19 cellular contexts compared by ENCODE assay signal in the genomic region with DNA sequence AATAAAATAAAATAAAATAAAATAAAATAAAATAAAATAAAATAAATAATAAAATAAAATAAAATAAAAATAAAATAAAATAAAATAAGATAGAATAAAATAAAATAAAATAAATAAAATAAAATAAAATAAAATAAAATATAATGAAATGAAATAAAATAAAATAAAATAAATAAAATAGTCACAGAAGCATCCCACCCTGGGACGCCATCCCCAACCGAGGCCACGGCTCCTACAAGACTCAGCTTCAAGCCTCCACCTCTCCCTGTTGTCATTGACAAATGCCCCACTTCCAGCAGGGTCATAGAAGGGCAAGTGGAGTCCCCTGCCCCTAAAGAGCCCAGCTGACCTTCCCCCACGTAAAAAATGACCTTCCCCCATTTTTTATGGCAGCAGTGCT. TPM values are rescaled to one million over a fixed set of nuclear protein-coding genes. Genes with fewer than 3 reads are reported as not detected.
A peak's percentile ranks its signal among the peaks of the same experiment; 100 is the strongest.
DNase-seq lines count a peak whose midpoint lies in the region; ATAC-seq and TF ChIP-seq lines count a peak whose summit lies in the region.
"Had no signal": no experiment of that assay in that cellular context is flagged by ENCODE, and none has a peak within 500 bp of the region (broad histone marks: within the 10 kb centered on the region; RNA-seq: fewer than 3 reads in every experiment).

No MANE protein-coding gene starts in this region.

- intact Hi-C loops in activated CD4-positive, alpha-beta T cell treated with anti-CD3 and anti-CD28 coated beads, Interleukin-2, amount 10 ng/mL, durations not matched to agents 24 days and 14 days (cut with micrococcal nuclease): no loop called here
- intact Hi-C loops in activated B cell treated with CpG ODN at 0.5 μM for 24 hours (cut with micrococcal nuclease): no loop called here

- ATAC-seq in activated CD8-positive, alpha-beta memory T cell treated with anti-CD3 and anti-CD28 coated beads, Interleukin-2, amount 10 ng/mL, durations not matched to agents 7 days and 5 days: no peak
- ATAC-seq in activated B cell treated with CpG ODN at 0.5 μM for 24 hours (ENCODE audit: low read depth): no peak
- ATAC-seq: CD8-positive, alpha-beta T cell had no signal

- H3K27ac Mint-ChIP-seq in activated CD4-positive, alpha-beta T cell treated with anti-CD3 and anti-CD28 coated beads, Interleukin-2, amount 10 ng/mL, durations not matched to agents 24 days and 14 days: no peak overlapping the region
- no peak overlapping the region for H3K27ac Mint-ChIP-seq in activated CD8-positive, alpha-beta memory T cell treated with anti-CD3 and anti-CD28 coated beads, Interleukin-2, amount 10 ng/mL, durations not matched to agents 7 days and 5 days
- H3K27ac Mint-ChIP-seq in activated B cell treated with CpG ODN at 0.5 μM for 24 hours (peak overlapping the region; percentile 5), neural progenitor cell (no peak overlapping the region), HFFc6 (no peak overlapping the region)
- H3K27ac Mint-ChIP-seq: B cell; CD4-positive, CD25-positive, alpha-beta regulatory T cell; CD8-positive, alpha-beta T cell had no signal

- peak; percentile 37 for DNase-seq in activated CD4-positive, alpha-beta T cell treated with anti-CD3 and anti-CD28 coated beads, Interleukin-2, amount 10 ng/mL, durations not matched to agents 24 days and 14 days
- DNase-seq in activated CD4-positive, alpha-beta T cell treated with anti-CD3 and anti-CD28 coated beads for 4 hours: no peak
- peak; percentile 26 for DNase-seq in activated CD8-positive, alpha-beta memory T cell treated with anti-CD3 and anti-CD28 coated beads, Interleukin-2, amount 10 ng/mL, durations not matched to agents 7 days and 5 days
- no peak for DNase-seq in activated CD8-positive, alpha-beta memory T cell treated with anti-CD3 and anti-CD28 coated beads, Interleukin-2, amount 50 U/mL, for 4 hours
- no peak for DNase-seq in activated B cell treated with CpG ODN at 0.5 μM for 24 hours
- no peak for DNase-seq in neural progenitor cell (ENCODE audit: low spot score)
- no peak for DNase-seq in NCI-H748 (lab: John Stamatoyannopoulos, UW; ENCODE audit: unreplicated experiment)
- DNase-seq in HFFc6: no peak
- DNase-seq: Caco-2; CD4-positive, CD25-positive, alpha-beta regulatory T cell; DMS153; DND-41; GM23248 had no signal

- TF ChIP-seq CTCF in activated B cell treated with CpG ODN at 0.5 μM for 24 hours (IDR thresholded peaks at IDR 0.05) (no peak), neural progenitor cell (IDR thresholded peaks at IDR 0.05) (no peak), HFFc6 (IDR thresholded peaks at IDR 0.05) (no peak)

- no peak overlapping the region for H2AFZ ChIP-seq in neural progenitor cell (replicated peaks)
- H2AFZ ChIP-seq: GM23248 had no signal

- no peak overlapping the region for H3K9ac ChIP-seq in neural progenitor cell
- H3K9ac ChIP-seq: BLaER1, GM23248 had no signal

- no peaks in the 10 kb centered on the region for H3K9me3 ChIP-seq in neural progenitor cell (ENCODE audit: low read depth)
- H3K9me3 ChIP-seq: BLaER1, Caco-2, HAP-1 had no signal

- no peaks in the 10 kb centered on the region for H3K79me2 ChIP-seq in neural progenitor cell (ENCODE audit: low read depth)

- peaks cover 6% of the 10 kb centered on the region for H3K4me1 ChIP-seq in neural progenitor cell
- H3K4me1 ChIP-seq: Caco-2, HAP-1 had no signal

- no peaks in the 10 kb centered on the region for H3K27me3 Mint-ChIP-seq in activated CD4-positive, alpha-beta T cell treated with anti-CD3 and anti-CD28 coated beads, Interleukin-2, amount 10 ng/mL, durations not matched to agents 24 days and 14 days
- H3K27me3 Mint-ChIP-seq in activated CD8-positive, alpha-beta memory T cell treated with anti-CD3 and anti-CD28 coated beads, Interleukin-2, amount 10 ng/mL, durations not matched to agents 7 days and 5 days: no peaks in the 10 kb centered on the region
- no peaks in the 10 kb centered on the region for H3K27me3 Mint-ChIP-seq in activated B cell treated with CpG ODN at 0.5 μM for 24 hours
- peaks cover 2% of the 10 kb centered on the region for H3K27me3 Mint-ChIP-seq in neural progenitor cell (ENCODE audit: insufficient read depth, low read depth)
- H3K27me3 Mint-ChIP-seq in HFFc6 (ENCODE audit: insufficient read depth): peaks cover 6% of the 10 kb centered on the region
- H3K27me3 Mint-ChIP-seq: B cell; CD4-positive, CD25-positive, alpha-beta regulatory T cell had no signal

- no peaks in the 10 kb centered on the region for H3K36me3 Mint-ChIP-seq in activated CD4-positive, alpha-beta T cell treated with anti-CD3 and anti-CD28 coated beads, Interleukin-2, amount 10 ng/mL, durations not matched to agents 24 days and 14 days (ENCODE audit: low read depth)
- H3K36me3 Mint-ChIP-seq in activated CD8-positive, alpha-beta memory T cell treated with anti-CD3 and anti-CD28 coated beads, Interleukin-2, amount 10 ng/mL, durations not matched to agents 7 days and 5 days: no peaks in the 10 kb centered on the region
- H3K36me3 Mint-ChIP-seq in activated B cell treated with CpG ODN at 0.5 μM for 24 hours (ENCODE audit: low read depth): no peaks in the 10 kb centered on the region
- no peaks in the 10 kb centered on the region for H3K36me3 Mint-ChIP-seq in neural progenitor cell
- H3K36me3 Mint-ChIP-seq in HFFc6 (ENCODE audit: low read depth): no peaks in the 10 kb centered on the region
- H3K36me3 Mint-ChIP-seq: CD4-positive, CD25-positive, alpha-beta regulatory T cell; CD8-positive, alpha-beta T cell had no signal

- H3K4me1 Mint-ChIP-seq in activated CD4-positive, alpha-beta T cell treated with anti-CD3 and anti-CD28 coated beads, Interleukin-2, amount 10 ng/mL, durations not matched to agents 24 days and 14 days: peaks cover 4% of the 10 kb centered on the region
- no peaks in the 10 kb centered on the region for H3K4me1 Mint-ChIP-seq in activated CD8-positive, alpha-beta memory T cell treated with anti-CD3 and anti-CD28 coated beads, Interleukin-2, amount 10 ng/mL, durations not matched to agents 7 days and 5 days
- H3K4me1 Mint-ChIP-seq in activated B cell treated with CpG ODN at 0.5 μM for 24 hours (no peaks in the 10 kb centered on the region), neural progenitor cell (peaks cover 8% of the 10 kb centered on the region), HFFc6 (ENCODE audit: low read depth) (peaks cover 18% of the 10 kb centered on the region)
- H3K4me1 Mint-ChIP-seq: B cell had no signal

- H3K9me3 Mint-ChIP-seq in activated CD4-positive, alpha-beta T cell treated with anti-CD3 and anti-CD28 coated beads, Interleukin-2, amount 10 ng/mL, durations not matched to agents 24 days and 14 days: no peaks in the 10 kb centered on the region
- H3K9me3 Mint-ChIP-seq in activated CD8-positive, alpha-beta memory T cell treated with anti-CD3 and anti-CD28 coated beads, Interleukin-2, amount 10 ng/mL, durations not matched to agents 7 days and 5 days (ENCODE audit: low read depth): peaks cover 2% of the 10 kb centered on the region
- H3K9me3 Mint-ChIP-seq in activated B cell treated with CpG ODN at 0.5 μM for 24 hours: no peaks in the 10 kb centered on the region
- no peaks in the 10 kb centered on the region for H3K9me3 Mint-ChIP-seq in neural progenitor cell
- H3K9me3 Mint-ChIP-seq in HFFc6: no peaks in the 10 kb centered on the region
- H3K9me3 Mint-ChIP-seq: CD8-positive, alpha-beta T cell had no signal

- no peaks in the 10 kb centered on the region for H4K20me1 ChIP-seq in neural progenitor cell (ENCODE audit: low read depth)
- H4K20me1 ChIP-seq: BLaER1 had no signal

- H3K36me3 ChIP-seq in neural progenitor cell: no peaks in the 10 kb centered on the region
- H3K36me3 ChIP-seq: BLaER1, HAP-1 had no signal

- H3K27me3 ChIP-seq in neural progenitor cell: no peaks in the 10 kb centered on the region
- H3K27me3 ChIP-seq: BLaER1 had no signal

- no peak overlapping the region for H3K4me3 Mint-ChIP-seq in activated CD4-positive, alpha-beta T cell treated with anti-CD3 and anti-CD28 coated beads, Interleukin-2, amount 10 ng/mL, durations not matched to agents 24 days and 14 days
- H3K4me3 Mint-ChIP-seq in activated CD8-positive, alpha-beta memory T cell treated with anti-CD3 and anti-CD28 coated beads, Interleukin-2, amount 10 ng/mL, durations not matched to agents 7 days and 5 days: no peak overlapping the region
- H3K4me3 Mint-ChIP-seq in activated B cell treated with CpG ODN at 0.5 μM for 24 hours (no peak overlapping the region), neural progenitor cell (peak overlapping the region; percentile 46), HFFc6 (no peak overlapping the region)
- H3K4me3 Mint-ChIP-seq: B cell; CD8-positive, alpha-beta T cell had no signal

- H3K4me3 ChIP-seq in neural progenitor cell: no peak overlapping the region
- H3K4me3 ChIP-seq: BLaER1, GM23248, HAP-1 had no signal

- no peak overlapping the region for H3K4me2 ChIP-seq in neural progenitor cell
- H3K4me2 ChIP-seq: BLaER1 had no signal

- POLR2A ChIA-PET in activated B cell treated with CpG ODN at 0.5 μM for 24 hours (lab: Charles Lee): no interaction called here

- no peak overlapping the region for H3K27ac ChIP-seq in neural progenitor cell
- H3K27ac ChIP-seq: 22Rv1, BLaER1, C4-2B, GM23248 had no signal

- peaks cover 8% of the 10 kb centered on the region for H3F3A ChIP-seq in neural progenitor cell (ENCODE audit: low read depth)

- CTCF ChIA-PET in activated CD8-positive, alpha-beta memory T cell treated with anti-CD3 and anti-CD28 coated beads, Interleukin-2, amount 10 ng/mL, durations not matched to agents 7 days and 5 days (lab: Charles Lee): no interaction called here
- CTCF ChIA-PET in activated B cell treated with CpG ODN at 0.5 μM for 24 hours (lab: Charles Lee): no interaction called here

RNA-seq across cellular contexts. Expression of a gene that starts 30.2 kb away (rescaled TPM):
- total RNA-seq in activated CD4-positive, alpha-beta T cell treated with anti-CD3 and anti-CD28 coated beads, Interleukin-2, amount 10 ng/mL, durations not matched to agents 24 days and 14 days: 0.95 and 1.5 TPM in 2 replicates
- total RNA-seq in activated CD8-positive, alpha-beta memory T cell treated with anti-CD3 and anti-CD28 coated beads, Interleukin-2, amount 10 ng/mL, durations not matched to agents 7 days and 5 days: 1 to 10 TPM in 1 of 2 experiments, under 1 TPM in 1; 0.96 to 1.3 TPM
- total RNA-seq in activated B cell treated with CpG ODN at 0.5 μM for 24 hours (not detected in 2 replicates), neural progenitor cell (ENCODE audit: low replicate concordance) (not detected in 2 replicates)
- total RNA-seq in HFFc6 (2021; fragmentation: NEBNext Ultra II Directional; extraction: Animal tissue kit (Norgen Biotek cat#: 25700)): under 1 TPM in 2 of 6 experiments, not detected in 4; 0.15 to 0.16 TPM
- total RNA-seq: B cell; Caco-2; CD8-positive, alpha-beta T cell; GM23248 had no signal

Comparison
In these comparisons a context has a peak if more than half of its experiments do, and no peak if none do; other contexts are left out.
1. DNase-seq: peak in activated CD4-positive, alpha-beta T cell treated with anti-CD3 and anti-CD28 coated beads, Interleukin-2, amount 10 ng/mL, durations not matched to agents 24 days and 14 days (single experiment) and activated CD8-positive, alpha-beta memory T cell treated with anti-CD3 and anti-CD28 coated beads, Interleukin-2, amount 10 ng/mL, durations not matched to agents 7 days and 5 days (single experiment); none in activated CD4-positive, alpha-beta T cell treated with anti-CD3 and anti-CD28 coated beads for 4 hours (0 of 2), activated CD8-positive, alpha-beta memory T cell treated with anti-CD3 and anti-CD28 coated beads, Interleukin-2, amount 50 U/mL, for 4 hours (single experiment), activated B cell treated with CpG ODN at 0.5 μM for 24 hours (single experiment), neural progenitor cell (single experiment), NCI-H748 (single experiment) and HFFc6 (single experiment).